In the genomic region with DNA sequence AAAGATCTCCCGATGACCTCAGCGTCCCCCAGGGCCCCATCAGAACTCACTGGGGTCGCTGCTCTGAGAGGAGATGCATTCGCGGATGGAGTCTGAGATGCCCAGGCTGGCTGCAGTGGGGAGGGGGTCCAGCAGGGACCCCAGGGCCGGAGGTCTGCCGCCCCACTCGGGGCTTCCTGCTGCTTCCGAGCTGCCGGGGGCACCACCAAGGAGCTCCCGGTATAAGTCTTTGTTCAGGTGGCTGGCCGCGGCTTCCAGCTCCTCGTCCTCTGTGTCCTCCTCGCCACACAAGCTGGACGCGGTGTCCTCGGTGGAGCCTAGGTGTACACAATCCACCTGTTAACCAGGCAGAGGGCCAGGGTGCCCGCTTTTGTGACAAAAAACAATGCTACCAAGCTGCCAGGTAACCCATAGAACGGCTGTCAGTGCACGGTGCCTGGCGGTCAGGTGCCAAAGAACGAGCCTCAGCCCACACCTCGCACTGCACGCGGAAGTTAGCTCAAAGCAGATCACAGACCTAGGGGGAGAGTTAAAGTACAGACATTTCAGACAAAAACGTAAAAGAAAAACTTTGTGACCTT, we compare ENCODE assay signal across 28 cellular contexts.
"Had no signal": no experiment of that assay in that cellular context is flagged by ENCODE, and none has a peak within 500 bp of the region (broad histone marks: within the 10 kb centered on the region; RNA-seq: fewer than 3 reads in every experiment).

No MANE protein-coding gene starts in this region.

- DNase-seq: activated B cell treated with CpG ODN at 0.5 μM for 24 hours; activated CD4-positive, alpha-beta T cell treated with anti-CD3 and anti-CD28 coated beads for 36 hours; activated CD4-positive, alpha-beta T cell treated with anti-CD3 and anti-CD28 coated beads, Interleukin-2, amount 50 U/mL, for 4 hours; activated CD8-positive, alpha-beta memory T cell treated with anti-CD3 and anti-CD28 coated beads for 24 hours; activated effector memory CD4-positive, alpha-beta T cell treated with anti-CD3 and anti-CD28 coated beads, Interleukin-2, amount 50 U/mL, for 16 hours; activated naive CD4-positive, alpha-beta T cell treated with anti-CD3 and anti-CD28 coated beads for 36 hours; activated naive CD8-positive, alpha-beta T cell treated with anti-CD3 and anti-CD28 coated beads for 36 hours; effector memory CD4-positive, alpha-beta T cell; erythroblast; glutamatergic neuron; naive B cell; occipital lobe; small intestine; stimulated activated CD4-positive, alpha-beta T cell treated with anti-CD3 and anti-CD28 coated beads, Interleukin-1b, Interleukin-23, amount 100 ng/mL, for 48 hours; stimulated activated CD4-positive, alpha-beta T cell treated with anti-CD3 and anti-CD28 coated beads, Interleukin-4, amount 100 ng/mL, for 4 hours; stimulated activated CD8-positive, alpha-beta memory T cell treated with anti-CD3 and anti-CD28 coated beads, Interleukin-4, amount 100 ng/mL, for 48 hours; stimulated activated naive B cell treated with anti-CD40 and anti-IgM and Interleukin-4, amounts not matched to agents 10 μg/mL and 1 μg/mL and 100 μg/mL, for 72 hours; T-helper 2 cell had no signal

- H3K4me3 ChIP-seq: adrenal gland, cardiac muscle cell, coronary artery, dorsolateral prefrontal cortex, gastrocnemius medialis, left lung, right lobe of liver, tibial nerve had no signal

- H3K4me1 Mint-ChIP-seq: activated B cell treated with CpG ODN at 0.5 μM for 24 hours; activated CD4-positive, alpha-beta T cell treated with anti-CD3 and anti-CD28 coated beads for 36 hours; naive B cell; stimulated activated naive B cell treated with anti-CD40 and anti-IgM and Interleukin-4, amounts not matched to agents 10 μg/mL and 1 μg/mL and 100 μg/mL, for 72 hours had no signal

- H3K9me3 ChIP-seq: adrenal gland, gastrocnemius medialis, left lung, right lobe of liver, tibial nerve had no signal

- H3K4me3 Mint-ChIP-seq: activated B cell treated with CpG ODN at 0.5 μM for 24 hours; activated CD4-positive, alpha-beta T cell treated with anti-CD3 and anti-CD28 coated beads for 36 hours; activated naive CD4-positive, alpha-beta T cell treated with anti-CD3 and anti-CD28 coated beads for 36 hours; activated naive CD8-positive, alpha-beta T cell treated with anti-CD3 and anti-CD28 coated beads for 36 hours; activated T-helper 1 cell treated with anti-CD3 and anti-CD28 coated beads, Interleukin-12 subunit alpha, Interleukin-12 subunit beta, Interleukin-2, Interleukin-4 antibody, amounts not matched to agents 30 ng/mL and 10 ng/mL and 1 ng/mL, durations not matched to agents 14 hours and 24 hours and 36 hours; brain; naive B cell; stimulated activated naive B cell treated with anti-CD40 and anti-IgM and Interleukin-4, amounts not matched to agents 10 μg/mL and 1 μg/mL and 100 μg/mL, for 72 hours had no signal

- H3K4me1 ChIP-seq: left lung, right lobe of liver, tibial nerve had no signal

- H3K9me3 Mint-ChIP-seq: activated B cell treated with CpG ODN at 0.5 μM for 24 hours; activated naive CD4-positive, alpha-beta T cell treated with anti-CD3 and anti-CD28 coated beads for 36 hours; activated naive CD8-positive, alpha-beta T cell treated with anti-CD3 and anti-CD28 coated beads for 36 hours; activated T-helper 1 cell treated with anti-CD3 and anti-CD28 coated beads, Interleukin-12 subunit alpha, Interleukin-12 subunit beta, Interleukin-2, Interleukin-4 antibody, amounts not matched to agents 30 ng/mL and 10 ng/mL and 1 ng/mL, durations not matched to agents 14 hours and 24 hours and 36 hours; brain; naive B cell; stimulated activated naive B cell treated with anti-CD40 and anti-IgM and Interleukin-4, amounts not matched to agents 10 μg/mL and 1 μg/mL and 100 μg/mL, for 72 hours had no signal

- H3K27me3 ChIP-seq: adrenal gland, cardiac muscle cell, dorsolateral prefrontal cortex, gastrocnemius medialis, left lung, right lobe of liver, tibial nerve had no signal

- H3K27ac Mint-ChIP-seq: activated B cell treated with CpG ODN at 0.5 μM for 24 hours; activated CD4-positive, alpha-beta T cell treated with anti-CD3 and anti-CD28 coated beads for 36 hours; activated naive CD4-positive, alpha-beta T cell treated with anti-CD3 and anti-CD28 coated beads for 36 hours; activated naive CD8-positive, alpha-beta T cell treated with anti-CD3 and anti-CD28 coated beads for 36 hours; activated T-helper 1 cell treated with anti-CD3 and anti-CD28 coated beads, Interleukin-12 subunit alpha, Interleukin-12 subunit beta, Interleukin-2, Interleukin-4 antibody, amounts not matched to agents 30 ng/mL and 10 ng/mL and 1 ng/mL, durations not matched to agents 14 hours and 24 hours and 36 hours; naive B cell; stimulated activated naive B cell treated with anti-CD40 and anti-IgM and Interleukin-4, amounts not matched to agents 10 μg/mL and 1 μg/mL and 100 μg/mL, for 72 hours had no signal

- H3K27me3 Mint-ChIP-seq: activated B cell treated with CpG ODN at 0.5 μM for 24 hours; activated CD4-positive, alpha-beta T cell treated with anti-CD3 and anti-CD28 coated beads for 36 hours; activated naive CD8-positive, alpha-beta T cell treated with anti-CD3 and anti-CD28 coated beads for 36 hours; naive B cell; stimulated activated naive B cell treated with anti-CD40 and anti-IgM and Interleukin-4, amounts not matched to agents 10 μg/mL and 1 μg/mL and 100 μg/mL, for 72 hours had no signal

- ATAC-seq: activated CD4-positive, alpha-beta T cell treated with anti-CD3 and anti-CD28 coated beads for 36 hours; gastrocnemius medialis; stimulated activated naive B cell treated with anti-CD40 and anti-IgM and Interleukin-4, amounts not matched to agents 10 μg/mL and 1 μg/mL and 100 μg/mL, for 72 hours had no signal

- H3K27ac ChIP-seq: cardiac muscle cell, coronary artery, dorsolateral prefrontal cortex, gastrocnemius medialis, left lung, right lobe of liver, tibial nerve had no signal
